9 cellular contexts compared by ENCODE assay signal in the genomic region with DNA sequence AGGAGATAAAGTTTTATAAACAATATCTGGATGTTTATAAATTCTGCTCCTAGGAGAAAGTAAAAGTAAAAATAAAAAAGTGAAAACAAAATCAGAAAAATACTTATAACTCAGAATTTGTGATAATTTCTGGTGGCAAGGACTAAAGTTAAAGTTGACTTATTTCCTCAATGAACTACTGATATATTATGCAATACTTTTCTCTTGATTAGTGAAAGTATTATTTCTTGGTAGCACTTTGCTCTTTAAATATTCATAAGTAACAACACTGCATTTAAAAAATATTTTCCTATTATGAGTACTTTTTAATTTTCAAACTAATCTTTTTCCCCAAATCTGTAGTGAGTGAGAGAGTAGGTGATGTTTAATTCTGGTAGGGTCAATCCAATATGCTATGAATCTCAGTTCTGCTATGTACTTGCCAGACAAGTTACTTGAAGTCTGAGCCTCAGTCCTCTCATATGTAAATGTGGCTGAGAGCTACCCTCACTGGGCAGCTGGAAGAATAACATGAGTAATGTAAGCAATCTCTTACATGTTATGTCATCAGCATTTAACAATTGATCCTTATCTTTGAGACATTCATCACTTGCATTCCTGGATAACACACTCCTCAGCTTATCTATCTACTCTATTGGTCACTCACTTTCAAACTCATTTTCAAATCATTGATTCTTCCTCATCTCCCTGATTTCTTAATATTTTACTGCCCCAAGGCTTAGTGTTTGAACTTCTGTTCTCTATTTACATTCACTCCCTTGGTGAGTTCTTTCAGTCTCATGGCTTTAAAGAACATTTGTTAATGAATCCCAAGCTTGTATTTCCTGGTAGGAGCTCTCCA.
A peak's percentile ranks its signal among the peaks of the same experiment; 100 is the strongest.
DNase-seq lines count a peak whose midpoint lies in the region; ATAC-seq and TF ChIP-seq lines count a peak whose summit lies in the region.
"Had no signal": no experiment of that assay in that cellular context is flagged by ENCODE, and none has a peak within 500 bp of the region (broad histone marks: within the 10 kb centered on the region; RNA-seq: fewer than 3 reads in every experiment).

No MANE protein-coding gene starts in this region.

- peak; percentile 18 to 40 (median 38) for ATAC-seq in right lobe of liver
- no peak for ATAC-seq in GM21423 (IDR thresholded peaks at IDR 0.05; ENCODE audit: unreplicated experiment)

- H3K4me2 ChIP-seq in mammary epithelial cell (ENCODE audit: insufficient read depth, low read depth, low read length), result peak overlapping the region; percentile 25

- H3K9ac ChIP-seq in HUES6 (ENCODE audit: low read length) (peak overlapping the region; percentile 13), mammary epithelial cell (ENCODE audit: insufficient read depth, low read length) (no peak overlapping the region)

- no peak for TF ChIP-seq POLR2A in right lobe of liver (IDR thresholded peaks at IDR 0.05)

- DNase-seq in AG10803 (ENCODE audit: low read depth), result peak; percentile 77
- peak; percentile 88 for DNase-seq in mammary epithelial cell
- DNase-seq in right lobe of liver, result no peak
- DNase-seq in activated T-helper 1 cell treated with anti-CD3 and anti-CD28 coated beads, Interleukin-12 subunit alpha, Interleukin-12 subunit beta, Interleukin-2, Interleukin-4 antibody, amounts not matched to agents 30 ng/mL and 10 ng/mL and 1 ng/mL, durations not matched to agents 14 hours and 24 hours and 36 hours (ENCODE audit: low spot score), result no peak
- no peak for DNase-seq in T-helper 2 cell treated with Interferon-gamma antibody and Interleukin-4, amounts not matched to agents 5 μg/mL and 100 μg/mL, for 36 hours (ENCODE audit: low spot score)
- no peak for DNase-seq in effector memory CD4-positive, alpha-beta T cell
- DNase-seq: esophagus squamous epithelium had no signal

- no peaks in the 10 kb centered on the region for H3K9me3 Mint-ChIP-seq in activated T-helper 1 cell treated with anti-CD3 and anti-CD28 coated beads, Interleukin-12 subunit alpha, Interleukin-12 subunit beta, Interleukin-2, Interleukin-4 antibody, amounts not matched to agents 30 ng/mL and 10 ng/mL and 1 ng/mL, durations not matched to agents 14 hours and 24 hours and 36 hours
- H3K9me3 Mint-ChIP-seq in T-helper 2 cell treated with Interferon-gamma antibody and Interleukin-4, amounts not matched to agents 5 μg/mL and 100 μg/mL, for 36 hours, result no peaks in the 10 kb centered on the region

- BruUV-seq in mammary epithelial cell (replicated peaks; lab: Mats Ljungman, UMichigan), result TSS peak; percentile 89

- no peaks in the 10 kb centered on the region for H3K27me3 ChIP-seq in HUES6 (ENCODE audit: control insufficient read depth, insufficient read depth, low read length)
- H3K27me3 ChIP-seq in mammary epithelial cell (ENCODE audit: insufficient read depth, low read length), result no peaks in the 10 kb centered on the region
- H3K27me3 ChIP-seq in right lobe of liver, result no peaks in the 10 kb centered on the region
- no peaks in the 10 kb centered on the region for H3K27me3 ChIP-seq in effector memory CD4-positive, alpha-beta T cell (replicated peaks; ENCODE audit: control insufficient read depth, insufficient read depth, low read length, poor library complexity, severe bottlenecking)
- H3K27me3 ChIP-seq: esophagus squamous epithelium had no signal

- CTCF ChIA-PET in mammary epithelial cell (lab: Charles Lee; ENCODE audit: low non-redundant PET), result interaction anchor here (0.6 kb wide), 1 partner anchor 53 kb away, joined by 4 read pairs; no protein-coding TSS in a partner anchor

- peak overlapping the region; percentile 70 for H3K27ac ChIP-seq in HUES6 (ENCODE audit: low read depth, low read length)
- H3K27ac ChIP-seq in mammary epithelial cell (ENCODE audit: insufficient read depth, low read depth, low read length), result no peak overlapping the region
- H3K27ac ChIP-seq in right lobe of liver, result peak overlapping the region in 2 of 3 donors; percentile 19 to 23
- no peak overlapping the region for H3K27ac ChIP-seq in effector memory CD4-positive, alpha-beta T cell (ENCODE audit: insufficient read depth, low read length, poor library complexity, severe bottlenecking)

- peaks cover 33% of the 10 kb centered on the region for H3K4me1 ChIP-seq in HUES6 (ENCODE audit: control insufficient read depth, insufficient read depth, low read length)
- H3K4me1 ChIP-seq in mammary epithelial cell (ENCODE audit: insufficient read depth, low read length), result peaks cover 14% of the 10 kb centered on the region
- peaks cover 0 to 28% (median 5%) of the 10 kb centered on the region in 4 donors for H3K4me1 ChIP-seq in right lobe of liver
- no peaks in the 10 kb centered on the region for H3K4me1 ChIP-seq in effector memory CD4-positive, alpha-beta T cell (ENCODE audit: control insufficient read depth, insufficient read depth, low read length, poor library complexity, severe bottlenecking)

- no peak overlapping the region for H3K4me3 Mint-ChIP-seq in activated T-helper 1 cell treated with anti-CD3 and anti-CD28 coated beads, Interleukin-12 subunit alpha, Interleukin-12 subunit beta, Interleukin-2, Interleukin-4 antibody, amounts not matched to agents 30 ng/mL and 10 ng/mL and 1 ng/mL, durations not matched to agents 14 hours and 24 hours and 36 hours
- no peak overlapping the region for H3K4me3 Mint-ChIP-seq in T-helper 2 cell treated with Interferon-gamma antibody and Interleukin-4, amounts not matched to agents 5 μg/mL and 100 μg/mL, for 36 hours

- H3K4me3 ChIP-seq in AG10803 (ENCODE audit: low read length), result no peak overlapping the region
- H3K4me3 ChIP-seq in HUES6 (ENCODE audit: low read depth, low read length), result no peak overlapping the region
- no peak overlapping the region for H3K4me3 ChIP-seq in mammary epithelial cell (replicated peaks in 1 of 3; ENCODE audit: insufficient read depth in 1 of 3, low read depth in 2 of 3, low read length in 3 of 3)
- no peak overlapping the region for H3K4me3 ChIP-seq in right lobe of liver
- no peak overlapping the region for H3K4me3 ChIP-seq in effector memory CD4-positive, alpha-beta T cell (ENCODE audit: insufficient read depth, low read depth, low read length, poor library complexity, severe bottlenecking)
- H3K4me3 ChIP-seq: esophagus squamous epithelium had no signal

- in situ Hi-C loops in mammary epithelial cell (cut with MboI; ENCODE audit: low sequenced_read_pairs in 2 of 2), result no loop called here

- intact Hi-C loops in mammary epithelial cell (cut with micrococcal nuclease), result no loop called here
- intact Hi-C loops in right lobe of liver (cut with DNase I), result no loop called here
- intact Hi-C loops in activated T-helper 1 cell treated with anti-CD3 and anti-CD28 coated beads, Interleukin-12 subunit alpha, Interleukin-12 subunit beta, Interleukin-2, Interleukin-4 antibody, amounts not matched to agents 30 ng/mL and 10 ng/mL and 1 ng/mL, durations not matched to agents 14 hours and 24 hours and 36 hours (cut with micrococcal nuclease), result no loop called here

- H3K4me1 Mint-ChIP-seq in activated T-helper 1 cell treated with anti-CD3 and anti-CD28 coated beads, Interleukin-12 subunit alpha, Interleukin-12 subunit beta, Interleukin-2, Interleukin-4 antibody, amounts not matched to agents 30 ng/mL and 10 ng/mL and 1 ng/mL, durations not matched to agents 14 hours and 24 hours and 36 hours (ENCODE audit: low read depth), result no peaks in the 10 kb centered on the region
- peaks cover 3% of the 10 kb centered on the region for H3K4me1 Mint-ChIP-seq in T-helper 2 cell treated with Interferon-gamma antibody and Interleukin-4, amounts not matched to agents 5 μg/mL and 100 μg/mL, for 36 hours (ENCODE audit: low read depth)

- H3K9me3 ChIP-seq in HUES6 (ENCODE audit: control insufficient read depth, insufficient read depth, low read depth, low read length) (no peaks in the 10 kb centered on the region), mammary epithelial cell (replicated peaks; ENCODE audit: insufficient read depth, low read length) (no peaks in the 10 kb centered on the region), right lobe of liver (no peaks in the 10 kb centered on the region)
- H3K9me3 ChIP-seq in effector memory CD4-positive, alpha-beta T cell (ENCODE audit: control insufficient read depth, low read length), result no peaks in the 10 kb centered on the region
- H3K9me3 ChIP-seq: esophagus squamous epithelium had no signal

- no peaks in the 10 kb centered on the region for H3K79me2 ChIP-seq in mammary epithelial cell (ENCODE audit: insufficient read depth, low read length)

- peaks cover 8% of the 10 kb centered on the region; the same call in 1 of the 2 replicates for H3K36me3 ChIP-seq in HUES6 (ENCODE audit: control insufficient read depth, insufficient read depth, low read length)
- H3K36me3 ChIP-seq in mammary epithelial cell (ENCODE audit: insufficient read depth, low read length), result peaks cover 5% of the 10 kb centered on the region
- peaks cover 0 to 2% (median 0%) of the 10 kb centered on the region in 4 donors for H3K36me3 ChIP-seq in right lobe of liver
- H3K36me3 ChIP-seq in effector memory CD4-positive, alpha-beta T cell (ENCODE audit: control insufficient read depth, insufficient read depth, low read length), result peaks cover 4% of the 10 kb centered on the region

- H3K27ac Mint-ChIP-seq in activated T-helper 1 cell treated with anti-CD3 and anti-CD28 coated beads, Interleukin-12 subunit alpha, Interleukin-12 subunit beta, Interleukin-2, Interleukin-4 antibody, amounts not matched to agents 30 ng/mL and 10 ng/mL and 1 ng/mL, durations not matched to agents 14 hours and 24 hours and 36 hours, result no peak overlapping the region
- H3K27ac Mint-ChIP-seq in T-helper 2 cell treated with Interferon-gamma antibody and Interleukin-4, amounts not matched to agents 5 μg/mL and 100 μg/mL, for 36 hours, result no peak overlapping the region

- H3K27me3 Mint-ChIP-seq in activated T-helper 1 cell treated with anti-CD3 and anti-CD28 coated beads, Interleukin-12 subunit alpha, Interleukin-12 subunit beta, Interleukin-2, Interleukin-4 antibody, amounts not matched to agents 30 ng/mL and 10 ng/mL and 1 ng/mL, durations not matched to agents 14 hours and 24 hours and 36 hours (ENCODE audit: insufficient read depth), result no peaks in the 10 kb centered on the region
- no peaks in the 10 kb centered on the region for H3K27me3 Mint-ChIP-seq in T-helper 2 cell treated with Interferon-gamma antibody and Interleukin-4, amounts not matched to agents 5 μg/mL and 100 μg/mL, for 36 hours (ENCODE audit: low read depth)

- no peaks in the 10 kb centered on the region for H4K20me1 ChIP-seq in mammary epithelial cell (ENCODE audit: insufficient read depth, low read length)

- TF ChIP-seq CTCF in AG10803 (conservative IDR thresholded peaks at IDR 0.05; ENCODE audit: low read length) (no peak), mammary epithelial cell (conservative IDR thresholded peaks at IDR 0.05 in 1 of 2, IDR thresholded peaks at IDR 0.05 in 1 of 2; ENCODE audit: extremely low read depth in 1 of 2, insufficient read depth in 1 of 2, low read depth in 1 of 2, low read length in 2 of 2) (no peak), right lobe of liver (IDR thresholded peaks at IDR 0.05) (no peak)

- dilution Hi-C loops in mammary epithelial cell (cut with HindIII; ENCODE audit: low sequenced_read_pairs), result no loop called here

- no peak overlapping the region for H2AFZ ChIP-seq in mammary epithelial cell (ENCODE audit: low read depth, low read length)

- H3K36me3 Mint-ChIP-seq in activated T-helper 1 cell treated with anti-CD3 and anti-CD28 coated beads, Interleukin-12 subunit alpha, Interleukin-12 subunit beta, Interleukin-2, Interleukin-4 antibody, amounts not matched to agents 30 ng/mL and 10 ng/mL and 1 ng/mL, durations not matched to agents 14 hours and 24 hours and 36 hours (ENCODE audit: low read depth), result peaks cover 11% of the 10 kb centered on the region
- H3K36me3 Mint-ChIP-seq in T-helper 2 cell treated with Interferon-gamma antibody and Interleukin-4, amounts not matched to agents 5 μg/mL and 100 μg/mL, for 36 hours (ENCODE audit: low read depth), result peaks cover 5% of the 10 kb centered on the region

Comparison
In these comparisons a context has a peak if more than half of its experiments do, and no peak if none do; other contexts are left out.
1. DNase-seq: peak in AG10803 (single experiment) and mammary epithelial cell (single experiment); none in right lobe of liver (0 of 3), activated T-helper 1 cell treated with anti-CD3 and anti-CD28 coated beads, Interleukin-12 subunit alpha, Interleukin-12 subunit beta, Interleukin-2, Interleukin-4 antibody, amounts not matched to agents 30 ng/mL and 10 ng/mL and 1 ng/mL, durations not matched to agents 14 hours and 24 hours and 36 hours (single experiment), T-helper 2 cell treated with Interferon-gamma antibody and Interleukin-4, amounts not matched to agents 5 μg/mL and 100 μg/mL, for 36 hours (single experiment) and effector memory CD4-positive, alpha-beta T cell (0 of 3).
2. H3K27ac ChIP-seq: peak in HUES6 (single experiment) and right lobe of liver (2 of 3); none in mammary epithelial cell (single experiment) and effector memory CD4-positive, alpha-beta T cell (single experiment).